In genomic region chr1:1778827-1779675, GRCh38 we compare ENCODE assay signal across 1 cellular context.
A peak's percentile ranks its signal among the peaks of the same experiment; 100 is the strongest.
TF ChIP-seq lines count a peak whose summit lies in the region.

No MANE protein-coding gene starts in this region.

TF ChIP-seq in K562, 482 proteins besides CTCF, POLR2A, EP300 and RAD21 (continued from another document and continues in another):
- no peak for TF ChIP-seq ZNF512 (tag; IDR thresholded peaks at IDR 0.05)
- peak; percentile 73 for TF ChIP-seq SUPT5H (IDR thresholded peaks at IDR 0.05)
- TF ChIP-seq MCM3 (IDR thresholded peaks at IDR 0.05), result no peak
- no peak for TF ChIP-seq ZNF41 (CRISPR knock-in tag; conservative IDR thresholded peaks at IDR 0.05)
- peak; percentile 28 for TF ChIP-seq POLR2B (IDR thresholded peaks at IDR 0.05; ENCODE audit: low read depth, partially characterized antibody)
- no peak for TF ChIP-seq ZNF717 (CRISPR knock-in tag; IDR thresholded peaks at IDR 0.05)
- no peak for TF ChIP-seq XRCC4 (IDR thresholded peaks at IDR 0.05; ENCODE audit: extremely low read depth, insufficient read depth, insufficient read length)
- TF ChIP-seq E4F1 (CRISPR knock-in tag; IDR thresholded peaks at IDR 0.05; ENCODE audit: borderline replicate concordance), result no peak
- TF ChIP-seq ZNF239 (CRISPR knock-in tag; IDR thresholded peaks at IDR 0.05), result no peak
- TF ChIP-seq ZBTB5 (IDR thresholded peaks at IDR 0.05), result no peak
- no peak for TF ChIP-seq FOXA1 (IDR thresholded peaks at IDR 0.05; ENCODE audit: borderline replicate concordance)
- TF ChIP-seq HES1 (IDR thresholded peaks at IDR 0.05; ENCODE audit: low read depth), result no peak
- TF ChIP-seq TBP (optimal IDR thresholded peaks at IDR 0.05; ENCODE audit: low read depth, low read length), result peak; percentile 57
- no peak for TF ChIP-seq CREB1 (IDR thresholded peaks at IDR 0.05)
- TF ChIP-seq CREB1 (CRISPR knock-in tag; IDR thresholded peaks at IDR 0.05), result peak; percentile 84
- 0 out of 2 replicates have a peak, but pooled peaks have one; percentile 37 for TF ChIP-seq CBX5 (IDR thresholded peaks at IDR 0.05; ENCODE audit: borderline replicate concordance, low read depth)
- TF ChIP-seq POLR2G (IDR thresholded peaks at IDR 0.05; ENCODE audit: low read depth, low read length), result peak; percentile 81
- no peak for TF ChIP-seq ASH1L (IDR thresholded peaks at IDR 0.05; ENCODE audit: borderline replicate concordance, low read depth, partially characterized antibody)
- no peak for TF ChIP-seq RBM15 (IDR thresholded peaks at IDR 0.05; ENCODE audit: insufficient read depth, low read length)
- TF ChIP-seq ZNF75A (CRISPR knock-in tag; IDR thresholded peaks at IDR 0.05), result no peak
- TF ChIP-seq ZNF785 (CRISPR knock-in tag; IDR thresholded peaks at IDR 0.05), result no peak
- no peak for TF ChIP-seq ZNF589 (CRISPR knock-in tag; IDR thresholded peaks at IDR 0.05; ENCODE audit: low read depth)
- TF ChIP-seq HMGN3 (IDR thresholded peaks at IDR 0.05; ENCODE audit: borderline replicate concordance, extremely low read depth, insufficient read length, low read depth, low read length), result peak; percentile 92
- TF ChIP-seq ZNF76 (CRISPR knock-in tag; IDR thresholded peaks at IDR 0.05; ENCODE audit: borderline replicate concordance), result no peak
- no peak for TF ChIP-seq NR0B1 (IDR thresholded peaks at IDR 0.05; ENCODE audit: partially characterized antibody)
- TF ChIP-seq MAFG (tag; conservative IDR thresholded peaks at IDR 0.05), result no peak
- TF ChIP-seq ZNF740 (CRISPR knock-in tag; IDR thresholded peaks at IDR 0.05), result no peak
- TF ChIP-seq ZNF740 (tag; IDR thresholded peaks at IDR 0.05), result no peak
- peak; percentile 48 for TF ChIP-seq SAFB (IDR thresholded peaks at IDR 0.05; ENCODE audit: borderline replicate concordance, low read depth, low read length)
- no peak for TF ChIP-seq CSDE1 (IDR thresholded peaks at IDR 0.05)
- TF ChIP-seq MCM5 (IDR thresholded peaks at IDR 0.05; ENCODE audit: low read depth), result no peak
- TF ChIP-seq DLX4 (CRISPR knock-in tag; IDR thresholded peaks at IDR 0.05), result no peak
- peak; percentile 48; the same call in 1 of the 2 replicates for TF ChIP-seq BCOR (IDR thresholded peaks at IDR 0.05)
- TF ChIP-seq MTA2 (IDR thresholded peaks at IDR 0.05; ENCODE audit: low read depth), result no peak
- peak; percentile 94 for TF ChIP-seq USF1 (CRISPR knock-in tag; IDR thresholded peaks at IDR 0.05)
- no peak for TF ChIP-seq MEF2D (tag; conservative IDR thresholded peaks at IDR 0.05; ENCODE audit: low read depth)
- no peak for TF ChIP-seq RHOXF2B (CRISPR knock-in tag; conservative IDR thresholded peaks at IDR 0.05)
- TF ChIP-seq PHF21A (IDR thresholded peaks at IDR 0.05; ENCODE audit: borderline replicate concordance, low read depth), result peak; percentile 87; the same call in 1 of the 2 replicates
- TF ChIP-seq ELF1 (tag; IDR thresholded peaks at IDR 0.05), result no peak
- TF ChIP-seq SFPQ (IDR thresholded peaks at IDR 0.05; ENCODE audit: low read depth, low read length), result no peak
- no peak for TF ChIP-seq SRSF1 (IDR thresholded peaks at IDR 0.05; ENCODE audit: low read depth, low read length)
- no peak for TF ChIP-seq CAMTA2 (CRISPR knock-in tag; conservative IDR thresholded peaks at IDR 0.05)
- no peak for TF ChIP-seq PATZ1 (CRISPR knock-in tag; IDR thresholded peaks at IDR 0.05; ENCODE audit: borderline replicate concordance)
- TF ChIP-seq RFX7 (CRISPR knock-in tag; IDR thresholded peaks at IDR 0.05), result no peak
- no peak for TF ChIP-seq YBX1 (IDR thresholded peaks at IDR 0.05)
- TF ChIP-seq IRF1 (CRISPR knock-in tag; IDR thresholded peaks at IDR 0.05; ENCODE audit: borderline replicate concordance), result no peak
- TF ChIP-seq ZBTB1 (CRISPR knock-in tag; IDR thresholded peaks at IDR 0.05; ENCODE audit: borderline replicate concordance, low read depth), result 0 out of 2 replicates have a peak, but pooled peaks have one; percentile 69
- no peak for TF ChIP-seq NFXL1 (CRISPR knock-in tag; IDR thresholded peaks at IDR 0.05)
- no peak for TF ChIP-seq MEIS2 (IDR thresholded peaks at IDR 0.05; ENCODE audit: partially characterized antibody)
- no peak for TF ChIP-seq HNRNPH1 (optimal IDR thresholded peaks at IDR 0.05; ENCODE audit: low read depth, low read length)
- TF ChIP-seq TFE3 (CRISPR knock-in tag; IDR thresholded peaks at IDR 0.05), result no peak
